Comparison of ENCODE assay signal across 20 cellular contexts in the genomic region with DNA sequence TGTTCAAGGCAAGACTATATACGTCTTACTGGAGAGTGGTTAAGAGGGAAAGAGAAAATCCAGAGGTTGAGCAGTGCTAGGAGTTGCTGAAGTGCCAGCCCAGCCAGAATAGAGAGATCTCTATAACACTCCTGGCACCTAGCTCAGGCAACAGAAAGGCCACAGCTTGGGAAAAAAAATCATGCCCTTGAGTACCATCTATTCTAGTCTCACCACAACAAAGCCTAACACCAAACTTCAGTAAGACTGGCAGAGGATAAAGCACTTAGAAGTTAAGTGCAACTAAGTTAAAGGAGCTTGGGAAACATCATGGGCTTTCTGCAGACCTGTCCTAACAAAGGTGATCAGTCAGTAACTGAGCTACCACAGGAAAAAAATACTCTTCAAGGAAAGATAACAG.
"Had no signal": no experiment of that assay in that cellular context is flagged by ENCODE, and none has a peak within 500 bp of the region (broad histone marks: within the 10 kb centered on the region; RNA-seq: fewer than 3 reads in every experiment).

No MANE protein-coding gene starts in this region.

- DNase-seq: Kasumi-1, KG1, MM.1S, NCI-H1092 treated with DMSO at 0.1 percent for 48 hours, NCI-H1436, NCI-H187, NCI-H2029, NCI-H2081 treated with DMSO at 0.1 percent for 48 hours, NCI-H2171, NCI-H226, NCI-H446, NCI-H510A, NCI-H524 treated with DMSO at 0.1 percent for 48 hours, NCI-H69, NCI-H774, SHP77 treated with DMSO at 0.1 percent for 48 hours, SJCRH30 had no signal

- H3K9me3 ChIP-seq: SJCRH30 had no signal

- H3K4me3 ChIP-seq: SJCRH30 had no signal

- H3K27ac ChIP-seq: SJCRH30 had no signal

- H3K36me3 ChIP-seq: SJCRH30 had no signal

- H3K4me1 ChIP-seq: SJCRH30 had no signal

- ATAC-seq: Panc1, Right ventricle myocardium inferior, SK-N-SH treated with all-trans-retinoic acid at 6 μM for 48 hours had no signal

- H3K27me3 ChIP-seq: SJCRH30 had no signal
